In the genomic region with DNA sequence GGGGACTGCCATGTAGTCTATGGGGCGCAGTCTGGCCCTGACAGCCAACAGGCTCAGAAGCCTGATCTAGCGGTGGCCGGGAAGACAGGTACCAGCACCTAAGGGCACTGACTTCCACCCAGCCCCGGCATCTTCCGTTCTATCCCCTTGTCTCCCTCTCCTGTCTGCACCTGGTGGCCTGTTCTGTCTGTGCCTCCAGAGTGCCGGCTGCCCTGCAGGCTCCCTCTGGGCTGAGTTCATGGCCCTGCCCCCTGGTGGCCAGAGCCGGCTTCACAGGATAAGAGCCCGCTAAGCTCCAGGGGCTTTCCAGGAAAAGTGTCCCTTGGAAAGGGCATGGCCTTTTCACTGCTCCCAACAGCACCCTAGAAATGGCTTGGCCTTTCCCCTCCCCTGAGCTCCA, we compare ENCODE assay signal across 10 cellular contexts. TPM values are rescaled to one million over a fixed set of nuclear protein-coding genes. Genes with fewer than 3 reads are reported as not detected.
"Had no signal": no experiment of that assay in that cellular context is flagged by ENCODE, and none has a peak within 500 bp of the region (broad histone marks: within the 10 kb centered on the region; RNA-seq: fewer than 3 reads in every experiment).

No MANE protein-coding gene starts in this region.

RNA-seq across cellular contexts. Expression of a gene that starts 15.1 kb away (rescaled TPM):
- total RNA-seq: activated naive CD8-positive, alpha-beta T cell treated with anti-CD3 and anti-CD28 coated beads for 36 hours; fibroblast of lung; mesothelial cell of epicardium; osteocyte; upper lobe of left lung had no signal
- polyA plus RNA-seq: fibroblast of lung, lung, psoas muscle, right cardiac atrium had no signal

RNA-seq across cellular contexts. Expression of a gene that starts 37.0 kb away (rescaled TPM):
- total RNA-seq: activated CD4-positive, alpha-beta T cell treated with anti-CD3 and anti-CD28 coated beads, Interleukin-2, amount 10 ng/mL, durations not matched to agents 7 days and 5 days; activated T-helper 1 cell treated with anti-CD3 and anti-CD28 coated beads, Interleukin-12 subunit alpha, Interleukin-12 subunit beta, Interleukin-2, Interleukin-4 antibody, amounts not matched to agents 30 ng/mL and 10 ng/mL and 1 ng/mL, durations not matched to agents 14 hours and 24 hours and 36 hours had no signal
- polyA plus RNA-seq: psoas muscle had no signal
